33 cellular contexts compared by ENCODE assay signal in the genomic region with DNA sequence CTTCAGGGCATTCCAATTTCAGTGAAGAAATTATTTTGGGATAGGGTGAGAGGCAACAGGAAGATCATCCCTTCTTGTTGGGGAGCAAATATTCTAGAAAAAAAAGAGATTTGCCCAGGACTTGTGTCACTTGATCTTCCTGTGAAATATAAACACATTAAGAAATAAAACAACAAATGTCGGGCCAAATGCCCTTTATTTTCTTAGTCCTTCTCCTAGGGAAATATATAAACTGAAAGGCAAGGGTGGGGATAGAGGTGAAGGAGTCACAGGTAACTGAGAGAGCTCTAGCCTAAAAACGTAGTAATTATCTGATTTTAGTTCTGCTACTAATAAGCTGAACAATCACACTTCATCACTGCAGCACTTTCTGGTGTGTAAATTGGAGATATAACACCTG.
"Had no signal": no experiment of that assay in that cellular context is flagged by ENCODE, and none has a peak within 500 bp of the region (broad histone marks: within the 10 kb centered on the region; RNA-seq: fewer than 3 reads in every experiment).

No MANE protein-coding gene starts in this region.

- H3K4me3 ChIP-seq: MG63 had no signal

- H3K9me3 ChIP-seq: MG63 had no signal

- H3K9ac ChIP-seq: KMS-11 had no signal

- DNase-seq: Karpas-422, Kasumi-1, KG1, MG63, MM.1S, MV-4-11, NCI-H1048, NCI-H1092, NCI-H1092 treated with DMSO at 0.1 percent for 48 hours, NCI-H1105, NCI-H1105 treated with DMSO at 0.1 percent for 48 hours, NCI-H1417 treated with DMSO at 0.1 percent for 48 hours, NCI-H1436, NCI-H1436 treated with DMSO at 0.1 percent for 48 hours, NCI-H146, NCI-H1694, NCI-H1694 treated with DMSO at 0.1 percent for 48 hours, NCI-H187, NCI-H187 treated with DMSO at 0.1 percent for 48 hours, NCI-H1930, NCI-H2029, NCI-H2029 treated with DMSO at 0.1 percent for 48 hours, NCI-H2081, NCI-H2081 treated with DMSO at 0.1 percent for 48 hours, NCI-H2107, NCI-H2171, NCI-H2171 treated with DMSO at 0.1 percent for 48 hours, NCI-H2227 treated with DMSO at 0.1 percent for 48 hours, NCI-H226, NCI-H345, NCI-H446, NCI-H446 treated with DMSO at 0.1 percent for 48 hours had no signal

- H3K27ac ChIP-seq: KMS-11 had no signal

- H3K4me2 ChIP-seq: KMS-11 had no signal

- H3K27me3 ChIP-seq: MG63 had no signal
